Comparison of ENCODE assay signal across 8 cellular contexts in the genomic region with DNA sequence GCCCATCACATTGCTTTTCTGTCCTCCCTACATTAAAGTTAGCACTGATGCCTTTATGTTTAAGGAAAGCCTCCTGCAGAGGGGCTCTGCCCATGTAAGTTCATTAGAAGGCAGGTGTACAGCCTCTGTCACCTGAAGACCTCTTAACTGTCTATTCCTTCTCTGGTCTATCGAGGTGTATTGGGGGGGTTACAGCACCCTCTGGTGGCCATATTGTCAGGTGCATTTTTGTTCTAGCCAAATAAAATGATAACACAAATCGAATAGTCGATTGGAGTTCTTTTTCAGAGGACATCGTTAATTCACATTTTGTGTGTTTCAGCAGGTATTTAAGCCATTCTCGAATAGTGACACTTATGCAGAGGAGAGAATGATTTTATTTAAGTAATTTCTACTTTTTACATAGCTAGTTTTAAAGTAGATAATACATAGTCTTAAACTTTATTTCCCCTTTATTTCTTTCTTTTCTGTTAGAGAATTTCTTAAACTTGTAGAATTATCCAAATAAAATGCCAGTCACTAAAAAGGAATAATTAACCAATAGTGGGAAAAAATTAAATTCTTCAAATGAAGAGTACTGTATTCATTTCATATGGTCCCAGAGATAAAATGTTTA.
DNase-seq lines count a peak whose midpoint lies in the region; ATAC-seq and TF ChIP-seq lines count a peak whose summit lies in the region.

No MANE protein-coding gene starts in this region.

- no peaks in the 10 kb centered on the region for H3K36me3 ChIP-seq in psoas muscle (ENCODE audit: insufficient read depth in 1 of 2, low read depth in 1 of 2)

- no peak overlapping the region for H3K27ac Mint-ChIP-seq in activated T-cell treated with anti-CD3 and anti-CD28 coated beads, Interleukin-2, amount 50 U/mL, for 24 hours

- no peaks in the 10 kb centered on the region for H3K9me3 Mint-ChIP-seq in activated T-cell treated with anti-CD3 and anti-CD28 coated beads, Interleukin-2, amount 50 U/mL, for 24 hours

- H3K9me3 ChIP-seq in psoas muscle: no peaks in the 10 kb centered on the region

- H3K4me1 Mint-ChIP-seq in activated T-cell treated with anti-CD3 and anti-CD28 coated beads, Interleukin-2, amount 50 U/mL, for 24 hours (ENCODE audit: low read depth): no peaks in the 10 kb centered on the region

- H3K4me3 ChIP-seq in fibroblast of villous mesenchyme (ENCODE audit: low read depth, low read length) (no peak overlapping the region), psoas muscle (no peak overlapping the region)

- peaks cover 7% of the 10 kb centered on the region for H3K27me3 Mint-ChIP-seq in activated T-cell treated with anti-CD3 and anti-CD28 coated beads, Interleukin-2, amount 50 U/mL, for 24 hours

- TF ChIP-seq CTCF in fibroblast of villous mesenchyme (IDR thresholded peaks at IDR 0.05; ENCODE audit: insufficient read depth, low read depth, low read length) (peak; percentile 82), psoas muscle (IDR thresholded peaks at IDR 0.05) (peak; percentile 89)

- no peak overlapping the region for H3K27ac ChIP-seq in psoas muscle

- 20 to 40% (median 25%) methylated on average over 5 of the region's 5 CpGs for WGBS in psoas muscle, 3 donors

- no peaks in the 10 kb centered on the region for H3K27me3 ChIP-seq in psoas muscle (ENCODE audit: insufficient read depth in 3 of 3, low read length in 2 of 3)

- peak; percentile 63 for DNase-seq in COR-L47 (lab: John Stamatoyannopoulos, UW)
- DNase-seq in HK-2 (ENCODE audit: unreplicated experiment): peak; percentile 51
- peak; percentile 74 for DNase-seq in OCI-M1 (lab: John Stamatoyannopoulos, UW)
- DNase-seq in activated T-cell treated with anti-CD3 and anti-CD28 coated beads, Interleukin-2, amount 50 U/mL, for 24 hours: peak; percentile 64
- peak; percentile 57 for DNase-seq in fibroblast of villous mesenchyme (ENCODE audit: low read depth)
- DNase-seq in psoas muscle: no peak
- DNase-seq in 8988T: no peak

- intact Hi-C loops in psoas muscle (cut with DNase I): loop anchor here in 1 of 2 donors (2.0 to 5.0 kb wide), 2 partner anchors 139 to 142 kb away; partner anchors contain the start of gene NEDD4L

- no peaks in the 10 kb centered on the region for H3K36me3 Mint-ChIP-seq in activated T-cell treated with anti-CD3 and anti-CD28 coated beads, Interleukin-2, amount 50 U/mL, for 24 hours (ENCODE audit: low read depth)

- no peak overlapping the region for H3K4me3 Mint-ChIP-seq in activated T-cell treated with anti-CD3 and anti-CD28 coated beads, Interleukin-2, amount 50 U/mL, for 24 hours

- ATAC-seq in psoas muscle: peak; percentile 57 to 72 (median 66)
- ATAC-seq in GM19467 (IDR thresholded peaks at IDR 0.05; ENCODE audit: unreplicated experiment): no peak

- H3K4me1 ChIP-seq in psoas muscle: peaks cover 6% of the 10 kb centered on the region

Comparison
In these comparisons a context has a peak if more than half of its experiments do, and no peak if none do; other contexts are left out.
1. DNase-seq: peak in COR-L47 (single experiment), HK-2 (single experiment), OCI-M1 (single experiment), activated T-cell treated with anti-CD3 and anti-CD28 coated beads, Interleukin-2, amount 50 U/mL, for 24 hours (single experiment) and fibroblast of villous mesenchyme (single experiment); none in psoas muscle (0 of 2) and 8988T (single experiment).